Comparison of ENCODE assay signal across 1 cellular context in genomic region chr20:32465901-32466675, GRCh38.
TF ChIP-seq lines count a peak whose summit lies in the region.
"Not testable (repeated sequence)": the region's sequence is repeated elsewhere in the genome, so short reads cannot be mapped to it uniquely, and the experiment has no call there.

No MANE protein-coding gene starts in this region.

TF ChIP-seq in HepG2, 621 proteins besides CTCF, POLR2A, EP300 and RAD21 (continued from another document):
- TF ChIP-seq ZNF503 (CRISPR knock-in tag; IDR thresholded peaks at IDR 0.05) (peak; percentile 19; the same call in 1 of the 2 replicates), ZNF709 (CRISPR knock-in tag; IDR thresholded peaks at IDR 0.05) (0 out of 2 replicates have a peak, but pooled peaks have one; percentile 13), YEATS4 (CRISPR knock-in tag; IDR thresholded peaks at IDR 0.05; ENCODE audit: borderline replicate concordance) (peak; percentile 12; the same call in 1 of the 2 replicates), ZNF367 (CRISPR knock-in tag; IDR thresholded peaks at IDR 0.05; ENCODE audit: borderline replicate concordance) (peak; percentile 25; the same call in 1 of the 2 replicates), E2F1 (CRISPR knock-in tag; IDR thresholded peaks at IDR 0.05) (0 out of 2 replicates have a peak, but pooled peaks have one; percentile 36), ATF7 (CRISPR knock-in tag; IDR thresholded peaks at IDR 0.05) (0 out of 2 replicates have a peak, but pooled peaks have one; percentile 10), ZNF598 (CRISPR knock-in tag; IDR thresholded peaks at IDR 0.05; ENCODE audit: borderline replicate concordance) (0 out of 2 replicates have a peak, but pooled peaks have one; percentile 90), ZNF274 (CRISPR knock-in tag; IDR thresholded peaks at IDR 0.05) (0 out of 2 replicates have a peak, but pooled peaks have one; percentile 8), ATAD3A (CRISPR knock-in tag; IDR thresholded peaks at IDR 0.05) (0 out of 2 replicates have a peak, but pooled peaks have one; percentile 60), ARNT2 (CRISPR knock-in tag; IDR thresholded peaks at IDR 0.05; ENCODE audit: low read depth) (0 out of 2 replicates have a peak, but pooled peaks have one; percentile 8), ZNF414 (CRISPR knock-in tag; IDR thresholded peaks at IDR 0.05) (0 out of 2 replicates have a peak, but pooled peaks have one; percentile 1), NKX3-1 (CRISPR knock-in tag; IDR thresholded peaks at IDR 0.05) (peak; percentile 79; the same call in 1 of the 2 replicates), KLF15 (CRISPR knock-in tag; IDR thresholded peaks at IDR 0.05; ENCODE audit: borderline replicate concordance) (0 out of 2 replicates have a peak, but pooled peaks have one; percentile 39), ZSCAN31 (CRISPR knock-in tag; IDR thresholded peaks at IDR 0.05; ENCODE audit: low read depth) (peak; percentile 49), ZC3H4 (CRISPR knock-in tag; IDR thresholded peaks at IDR 0.05; ENCODE audit: borderline replicate concordance) (0 out of 2 replicates have a peak, but pooled peaks have one; percentile 22), MLXIP (CRISPR knock-in tag; IDR thresholded peaks at IDR 0.05; ENCODE audit: borderline replicate concordance) (0 out of 2 replicates have a peak, but pooled peaks have one; percentile 47), SRSF1 (optimal IDR thresholded peaks at IDR 0.05; ENCODE audit: low read depth, low read length) (peak; percentile 13), FOXO1 (CRISPR knock-in tag; IDR thresholded peaks at IDR 0.05) (0 out of 2 replicates have a peak, but pooled peaks have one; percentile 12)
- TF ChIP-seq, protein P1, sequence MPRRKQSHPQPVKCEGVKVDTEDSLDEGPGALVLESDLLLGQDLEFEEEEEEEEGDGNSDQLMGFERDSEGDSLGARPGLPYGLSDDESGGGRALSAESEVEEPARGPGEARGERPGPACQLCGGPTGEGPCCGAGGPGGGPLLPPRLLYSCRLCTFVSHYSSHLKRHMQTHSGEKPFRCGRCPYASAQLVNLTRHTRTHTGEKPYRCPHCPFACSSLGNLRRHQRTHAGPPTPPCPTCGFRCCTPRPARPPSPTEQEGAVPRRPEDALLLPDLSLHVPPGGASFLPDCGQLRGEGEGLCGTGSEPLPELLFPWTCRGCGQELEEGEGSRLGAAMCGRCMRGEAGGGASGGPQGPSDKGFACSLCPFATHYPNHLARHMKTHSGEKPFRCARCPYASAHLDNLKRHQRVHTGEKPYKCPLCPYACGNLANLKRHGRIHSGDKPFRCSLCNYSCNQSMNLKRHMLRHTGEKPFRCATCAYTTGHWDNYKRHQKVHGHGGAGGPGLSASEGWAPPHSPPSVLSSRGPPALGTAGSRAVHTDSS (CRISPR knock-in tag; conservative IDR thresholded peaks at IDR 0.05): 0 out of 2 replicates have a peak, but pooled peaks have one; percentile 86
- TF ChIP-seq, protein P2, sequence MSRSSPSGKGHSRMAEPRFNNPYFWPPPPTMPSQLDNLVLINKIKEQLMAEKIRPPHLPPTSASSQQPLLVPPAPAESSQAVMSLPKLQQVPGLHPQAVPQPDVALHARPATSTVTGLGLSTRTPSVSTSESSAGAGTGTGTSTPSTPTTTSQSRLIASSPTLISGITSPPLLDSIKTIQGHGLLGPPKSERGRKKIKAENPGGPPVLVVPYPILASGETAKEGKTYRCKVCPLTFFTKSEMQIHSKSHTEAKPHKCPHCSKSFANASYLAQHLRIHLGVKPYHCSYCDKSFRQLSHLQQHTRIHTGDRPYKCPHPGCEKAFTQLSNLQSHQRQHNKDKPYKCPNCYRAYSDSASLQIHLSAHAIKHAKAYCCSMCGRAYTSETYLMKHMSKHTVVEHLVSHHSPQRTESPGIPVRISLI (CRISPR knock-in tag; IDR thresholded peaks at IDR 0.05; ENCODE audit: borderline replicate concordance): peak; percentile 82
- TF ChIP-seq, protein P3, sequence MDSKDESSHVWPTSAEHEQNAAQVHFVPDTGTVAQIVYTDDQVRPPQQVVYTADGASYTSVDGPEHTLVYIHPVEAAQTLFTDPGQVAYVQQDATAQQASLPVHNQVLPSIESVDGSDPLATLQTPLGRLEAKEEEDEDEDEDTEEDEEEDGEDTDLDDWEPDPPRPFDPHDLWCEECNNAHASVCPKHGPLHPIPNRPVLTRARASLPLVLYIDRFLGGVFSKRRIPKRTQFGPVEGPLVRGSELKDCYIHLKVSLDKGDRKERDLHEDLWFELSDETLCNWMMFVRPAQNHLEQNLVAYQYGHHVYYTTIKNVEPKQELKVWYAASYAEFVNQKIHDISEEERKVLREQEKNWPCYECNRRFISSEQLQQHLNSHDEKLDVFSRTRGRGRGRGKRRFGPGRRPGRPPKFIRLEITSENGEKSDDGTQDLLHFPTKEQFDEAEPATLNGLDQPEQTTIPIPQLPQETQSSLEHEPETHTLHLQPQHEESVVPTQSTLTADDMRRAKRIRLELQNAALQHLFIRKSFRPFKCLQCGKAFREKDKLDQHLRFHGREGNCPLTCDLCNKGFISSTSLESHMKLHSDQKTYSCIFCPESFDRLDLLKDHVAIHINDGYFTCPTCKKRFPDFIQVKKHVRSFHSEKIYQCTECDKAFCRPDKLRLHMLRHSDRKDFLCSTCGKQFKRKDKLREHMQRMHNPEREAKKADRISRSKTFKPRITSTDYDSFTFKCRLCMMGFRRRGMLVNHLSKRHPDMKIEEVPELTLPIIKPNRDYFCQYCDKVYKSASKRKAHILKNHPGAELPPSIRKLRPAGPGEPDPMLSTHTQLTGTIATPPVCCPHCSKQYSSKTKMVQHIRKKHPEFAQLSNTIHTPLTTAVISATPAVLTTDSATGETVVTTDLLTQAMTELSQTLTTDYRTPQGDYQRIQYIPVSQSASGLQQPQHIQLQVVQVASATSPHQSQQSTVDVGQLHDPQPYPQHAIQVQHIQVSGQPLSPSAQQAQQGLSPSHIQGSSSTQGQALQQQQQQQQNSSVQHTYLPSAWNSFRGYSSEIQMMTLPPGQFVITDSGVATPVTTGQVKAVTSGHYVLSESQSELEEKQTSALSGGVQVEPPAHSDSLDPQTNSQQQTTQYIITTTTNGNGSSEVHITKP (CRISPR knock-in tag; IDR thresholded peaks at IDR 0.05; ENCODE audit: low read depth): 0 out of 2 replicates have a peak, but pooled peaks have one; percentile 10
- TF ChIP-seq, protein P4, sequence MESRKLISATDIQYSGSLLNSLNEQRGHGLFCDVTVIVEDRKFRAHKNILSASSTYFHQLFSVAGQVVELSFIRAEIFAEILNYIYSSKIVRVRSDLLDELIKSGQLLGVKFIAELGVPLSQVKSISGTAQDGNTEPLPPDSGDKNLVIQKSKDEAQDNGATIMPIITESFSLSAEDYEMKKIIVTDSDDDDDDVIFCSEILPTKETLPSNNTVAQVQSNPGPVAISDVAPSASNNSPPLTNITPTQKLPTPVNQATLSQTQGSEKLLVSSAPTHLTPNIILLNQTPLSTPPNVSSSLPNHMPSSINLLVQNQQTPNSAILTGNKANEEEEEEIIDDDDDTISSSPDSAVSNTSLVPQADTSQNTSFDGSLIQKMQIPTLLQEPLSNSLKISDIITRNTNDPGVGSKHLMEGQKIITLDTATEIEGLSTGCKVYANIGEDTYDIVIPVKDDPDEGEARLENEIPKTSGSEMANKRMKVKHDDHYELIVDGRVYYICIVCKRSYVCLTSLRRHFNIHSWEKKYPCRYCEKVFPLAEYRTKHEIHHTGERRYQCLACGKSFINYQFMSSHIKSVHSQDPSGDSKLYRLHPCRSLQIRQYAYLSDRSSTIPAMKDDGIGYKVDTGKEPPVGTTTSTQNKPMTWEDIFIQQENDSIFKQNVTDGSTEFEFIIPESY (CRISPR knock-in tag; IDR thresholded peaks at IDR 0.05): peak; percentile 86; the same call in 1 of the 2 replicates
- TF ChIP-seq ATF7 (IDR thresholded peaks at IDR 0.05): not testable (repeated sequence)
- TF ChIP-seq, protein P5, sequence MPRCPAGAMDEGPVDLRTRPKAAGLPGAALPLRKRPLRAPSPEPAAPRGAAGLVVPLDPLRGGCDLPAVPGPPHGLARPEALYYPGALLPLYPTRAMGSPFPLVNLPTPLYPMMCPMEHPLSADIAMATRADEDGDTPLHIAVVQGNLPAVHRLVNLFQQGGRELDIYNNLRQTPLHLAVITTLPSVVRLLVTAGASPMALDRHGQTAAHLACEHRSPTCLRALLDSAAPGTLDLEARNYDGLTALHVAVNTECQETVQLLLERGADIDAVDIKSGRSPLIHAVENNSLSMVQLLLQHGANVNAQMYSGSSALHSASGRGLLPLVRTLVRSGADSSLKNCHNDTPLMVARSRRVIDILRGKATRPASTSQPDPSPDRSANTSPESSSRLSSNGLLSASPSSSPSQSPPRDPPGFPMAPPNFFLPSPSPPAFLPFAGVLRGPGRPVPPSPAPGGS (CRISPR knock-in tag; IDR thresholded peaks at IDR 0.05): 0 out of 2 replicates have a peak, but pooled peaks have one; percentile 7
- TF ChIP-seq, protein P6, sequence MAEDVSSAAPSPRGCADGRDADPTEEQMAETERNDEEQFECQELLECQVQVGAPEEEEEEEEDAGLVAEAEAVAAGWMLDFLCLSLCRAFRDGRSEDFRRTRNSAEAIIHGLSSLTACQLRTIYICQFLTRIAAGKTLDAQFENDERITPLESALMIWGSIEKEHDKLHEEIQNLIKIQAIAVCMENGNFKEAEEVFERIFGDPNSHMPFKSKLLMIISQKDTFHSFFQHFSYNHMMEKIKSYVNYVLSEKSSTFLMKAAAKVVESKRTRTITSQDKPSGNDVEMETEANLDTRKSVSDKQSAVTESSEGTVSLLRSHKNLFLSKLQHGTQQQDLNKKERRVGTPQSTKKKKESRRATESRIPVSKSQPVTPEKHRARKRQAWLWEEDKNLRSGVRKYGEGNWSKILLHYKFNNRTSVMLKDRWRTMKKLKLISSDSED (CRISPR knock-in tag; IDR thresholded peaks at IDR 0.05): 0 out of 2 replicates have a peak, but pooled peaks have one; percentile 47
- TF ChIP-seq, protein P7, sequence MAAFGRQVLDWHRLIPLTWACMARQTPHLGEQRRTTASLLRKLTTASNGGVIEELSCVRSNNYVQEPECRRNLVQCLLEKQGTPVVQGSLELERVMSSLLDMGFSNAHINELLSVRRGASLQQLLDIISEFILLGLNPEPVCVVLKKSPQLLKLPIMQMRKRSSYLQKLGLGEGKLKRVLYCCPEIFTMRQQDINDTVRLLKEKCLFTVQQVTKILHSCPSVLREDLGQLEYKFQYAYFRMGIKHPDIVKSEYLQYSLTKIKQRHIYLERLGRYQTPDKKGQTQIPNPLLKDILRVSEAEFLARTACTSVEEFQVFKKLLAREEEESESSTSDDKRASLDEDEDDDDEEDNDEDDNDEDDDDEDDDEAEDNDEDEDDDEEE (CRISPR knock-in tag; IDR thresholded peaks at IDR 0.05): peak; percentile 77; the same call in 1 of the 2 replicates
